Comparison of ENCODE assay signal across 1 cellular context in the genomic region with DNA sequence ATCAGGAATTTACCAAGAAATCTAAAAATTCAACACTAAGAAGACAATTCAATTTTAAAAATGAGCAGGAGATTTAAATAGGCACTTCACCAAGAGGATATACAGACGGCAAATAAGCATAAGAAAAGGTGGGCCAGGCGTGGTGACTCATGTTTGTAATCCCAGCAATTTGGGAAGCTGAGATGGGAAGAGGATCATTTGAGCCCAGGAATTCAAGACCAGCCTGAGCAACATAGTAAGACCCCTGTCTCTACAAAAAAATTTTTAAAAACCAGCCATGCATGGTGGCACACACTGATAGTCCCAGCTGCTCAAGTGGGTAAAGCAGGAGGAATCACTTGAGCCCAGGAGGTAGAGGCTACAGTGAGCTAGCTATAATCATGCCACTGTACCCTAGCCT.
TF ChIP-seq lines count a peak whose summit lies in the region.

No MANE protein-coding gene starts in this region.

TF ChIP-seq in H1, 55 proteins besides CTCF, POLR2A, EP300 and RAD21:
- TF ChIP-seq BCL11A (IDR thresholded peaks at IDR 0.05; ENCODE audit: low read depth in 2 of 2, low read length in 2 of 2) (no peak), TEAD4 (IDR thresholded peaks at IDR 0.05; ENCODE audit: low read depth, low read length) (peak; percentile 57), BRCA1 (IDR thresholded peaks at IDR 0.05; ENCODE audit: low read depth, low read length) (no peak), CHD7 (IDR thresholded peaks at IDR 0.05; ENCODE audit: insufficient replicate concordance, low read length) (no peak), JUND (IDR thresholded peaks at IDR 0.05; ENCODE audit: low read length) (peak; percentile 95), CREB1 (IDR thresholded peaks at IDR 0.05) (no peak), TBP (IDR thresholded peaks at IDR 0.05; ENCODE audit: low read depth, low read length) (no peak), USF2 (IDR thresholded peaks at IDR 0.05; ENCODE audit: low read length) (no peak), HDAC2 (IDR thresholded peaks at IDR 0.05; ENCODE audit: borderline replicate concordance in 1 of 2, low read depth in 2 of 2, low read length in 2 of 2) (no peak; a peak in 1 of 4 replicates), SP4 (IDR thresholded peaks at IDR 0.05; ENCODE audit: low read length) (no peak), JUN (IDR thresholded peaks at IDR 0.05; ENCODE audit: low read depth, low read length) (peak; percentile 76; the same call in 1 of the 2 replicates), YY1 (IDR thresholded peaks at IDR 0.05; ENCODE audit: low read depth, low read length) (no peak), SAP30 (IDR thresholded peaks at IDR 0.05; ENCODE audit: insufficient read depth, insufficient replicate concordance, low read length) (no peak), KDM1A (IDR thresholded peaks at IDR 0.05; ENCODE audit: borderline replicate concordance, low read length) (peak; percentile 46; the same call in 1 of the 2 replicates), RBBP5 (IDR thresholded peaks at IDR 0.05; ENCODE audit: borderline replicate concordance, low read depth, low read length) (no peak), SP1 (IDR thresholded peaks at IDR 0.05; ENCODE audit: low read depth, low read length) (no peak), POU5F1 (IDR thresholded peaks at IDR 0.05; ENCODE audit: low read depth, low read length) (no peak), CHD2 (IDR thresholded peaks at IDR 0.05; ENCODE audit: low read length) (no peak), MAFK (IDR thresholded peaks at IDR 0.05; ENCODE audit: low read depth, low read length) (no peak), GABPA (IDR thresholded peaks at IDR 0.05; ENCODE audit: borderline replicate concordance, insufficient read depth, low read length) (no peak), CTBP2 (IDR thresholded peaks at IDR 0.05; ENCODE audit: borderline replicate concordance, insufficient read depth, insufficient read length, low read length) (no peak), CHD1 (IDR thresholded peaks at IDR 0.05; ENCODE audit: low read depth, low read length) (no peak), NRF1 (IDR thresholded peaks at IDR 0.05; ENCODE audit: low read depth, low read length) (no peak), CEBPB (IDR thresholded peaks at IDR 0.05; ENCODE audit: low read depth, low read length) (no peak), TAF7 (optimal IDR thresholded peaks at IDR 0.05; ENCODE audit: borderline replicate concordance, low read depth, low read length) (no peak), NANOG (IDR thresholded peaks at IDR 0.05; ENCODE audit: insufficient read depth, low read depth, low read length, poor library complexity, severe bottlenecking) (no peak)
- TF ChIP-seq, protein P1, sequence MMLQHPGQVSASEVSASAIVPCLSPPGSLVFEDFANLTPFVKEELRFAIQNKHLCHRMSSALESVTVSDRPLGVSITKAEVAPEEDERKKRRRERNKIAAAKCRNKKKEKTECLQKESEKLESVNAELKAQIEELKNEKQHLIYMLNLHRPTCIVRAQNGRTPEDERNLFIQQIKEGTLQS (IDR thresholded peaks at IDR 0.05; ENCODE audit: insufficient read depth, low read depth, low read length): 0 out of 2 replicates have a peak, but pooled peaks have one; percentile 5
- TF ChIP-seq, protein P2, sequence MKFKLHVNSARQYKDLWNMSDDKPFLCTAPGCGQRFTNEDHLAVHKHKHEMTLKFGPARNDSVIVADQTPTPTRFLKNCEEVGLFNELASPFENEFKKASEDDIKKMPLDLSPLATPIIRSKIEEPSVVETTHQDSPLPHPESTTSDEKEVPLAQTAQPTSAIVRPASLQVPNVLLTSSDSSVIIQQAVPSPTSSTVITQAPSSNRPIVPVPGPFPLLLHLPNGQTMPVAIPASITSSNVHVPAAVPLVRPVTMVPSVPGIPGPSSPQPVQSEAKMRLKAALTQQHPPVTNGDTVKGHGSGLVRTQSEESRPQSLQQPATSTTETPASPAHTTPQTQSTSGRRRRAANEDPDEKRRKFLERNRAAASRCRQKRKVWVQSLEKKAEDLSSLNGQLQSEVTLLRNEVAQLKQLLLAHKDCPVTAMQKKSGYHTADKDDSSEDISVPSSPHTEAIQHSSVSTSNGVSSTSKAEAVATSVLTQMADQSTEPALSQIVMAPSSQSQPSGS (IDR thresholded peaks at IDR 0.05; ENCODE audit: low read length): no peak
- TF ChIP-seq, protein P3, sequence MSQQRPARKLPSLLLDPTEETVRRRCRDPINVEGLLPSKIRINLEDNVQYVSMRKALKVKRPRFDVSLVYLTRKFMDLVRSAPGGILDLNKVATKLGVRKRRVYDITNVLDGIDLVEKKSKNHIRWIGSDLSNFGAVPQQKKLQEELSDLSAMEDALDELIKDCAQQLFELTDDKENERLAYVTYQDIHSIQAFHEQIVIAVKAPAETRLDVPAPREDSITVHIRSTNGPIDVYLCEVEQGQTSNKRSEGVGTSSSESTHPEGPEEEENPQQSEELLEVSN (IDR thresholded peaks at IDR 0.05): no peak
TF ChIP-seq in H1: peak in this region for 5.
